Comparison of ENCODE assay signal across 26 cellular contexts in the genomic region with DNA sequence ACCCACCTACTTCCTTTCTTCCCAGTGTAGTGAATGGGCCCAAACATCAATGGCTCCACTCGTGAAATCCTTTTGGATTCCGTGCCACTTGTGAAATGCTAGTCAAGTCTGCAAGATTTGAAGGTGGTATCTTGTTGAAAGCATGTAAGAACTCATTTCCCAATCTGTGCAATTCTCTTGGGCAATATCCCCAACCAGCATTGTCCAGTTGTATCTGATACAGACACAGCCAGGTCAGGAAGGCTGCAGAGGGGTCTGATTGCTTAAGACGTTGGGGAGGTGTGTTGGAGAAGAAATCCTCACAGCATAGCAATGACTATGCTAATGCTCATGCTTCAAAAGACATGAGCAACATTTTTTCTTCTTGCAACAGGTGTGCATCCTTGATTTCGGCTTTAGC.
"Had no signal": no experiment of that assay in that cellular context is flagged by ENCODE, and none has a peak within 500 bp of the region (broad histone marks: within the 10 kb centered on the region; RNA-seq: fewer than 3 reads in every experiment).

No MANE protein-coding gene starts in this region.

- H3K27ac ChIP-seq: coronary artery, dorsolateral prefrontal cortex, epithelial cell of prostate, esophagus squamous epithelium, gastrocnemius medialis, heart right ventricle, left lung, lower lobe of right lung had no signal

- ATAC-seq: esophagus mucosa, gastrocnemius medialis, heart right ventricle, left cardiac atrium, left lung, left ventricle myocardium superior, lower lobe of right lung had no signal

- H3K4me1 ChIP-seq: esophagus squamous epithelium, gastrocnemius medialis, heart right ventricle, left lung, lower lobe of right lung had no signal

- H3K27me3 ChIP-seq: dorsolateral prefrontal cortex, esophagus squamous epithelium, gastrocnemius medialis, heart right ventricle, left lung had no signal

- H3K4me3 ChIP-seq: coronary artery, dorsolateral prefrontal cortex, esophagus squamous epithelium, gastrocnemius medialis, heart right ventricle, left lung, lower lobe of right lung had no signal

- H3K9me3 ChIP-seq: gastrocnemius medialis, lower lobe of right lung had no signal

- FAIRE-seq: colon, endometrium, islet of Langerhans, keratinocyte had no signal

- DNase-seq: dermis blood vessel endothelial cell; dorsolateral prefrontal cortex; effector CD4-positive, alpha-beta T cell; effector memory CD4-positive, alpha-beta T cell; erythroblast; esophagus squamous epithelium; foreskin fibroblast; foreskin melanocyte; gastrocnemius medialis; glutamatergic neuron; head of caudate nucleus; heart right ventricle; hippocampal formation; left cardiac atrium; left lung; left ventricle myocardium superior; lower lobe of right lung; mesendoderm; midbrain had no signal

- H3K36me3 ChIP-seq: esophagus squamous epithelium, gastrocnemius medialis, heart right ventricle, left lung, lower lobe of right lung had no signal
